In genomic region chr5:69158039-69158438, GRCh38 we compare ENCODE assay signal across 28 cellular contexts.
"Had no signal": no experiment of that assay in that cellular context is flagged by ENCODE, and none has a peak within 500 bp of the region (broad histone marks: within the 10 kb centered on the region; RNA-seq: fewer than 3 reads in every experiment).

No MANE protein-coding gene starts in this region.

- H3K4me1 Mint-ChIP-seq: T-cell had no signal

- DNase-seq: Karpas-422, MM.1S, MV-4-11, NCI-H1092, NCI-H1105, NCI-H1417 treated with DMSO at 0.1 percent for 48 hours, NCI-H1436 treated with DMSO at 0.1 percent for 48 hours, NCI-H1694 treated with DMSO at 0.1 percent for 48 hours, NCI-H187 treated with DMSO at 0.1 percent for 48 hours, NCI-H2081, NCI-H2171 treated with DMSO at 0.1 percent for 48 hours, NCI-H2227 treated with DMSO at 0.1 percent for 48 hours, NCI-H446, NCI-H510A treated with DMSO at 0.1 percent for 48 hours, NCI-H524 treated with DMSO at 0.1 percent for 48 hours, NCI-H69, NCI-H748 treated with DMSO at 0.1 percent for 48 hours, PC-9, SHP77, SIG-M5, SJCRH30, T-cell had no signal

- H3K27me3 Mint-ChIP-seq: T-cell had no signal

- H3K27ac Mint-ChIP-seq: T-cell had no signal

- H3K27ac ChIP-seq: KMS-11, PC-9, RWPE1, SJCRH30, SK-N-MC had no signal

- H3K4me1 ChIP-seq: SJCRH30 had no signal

- H3K36me3 Mint-ChIP-seq: T-cell had no signal

- H3K9me3 ChIP-seq: SJCRH30 had no signal

- H3K36me3 ChIP-seq: SJCRH30 had no signal

- H3K4me3 ChIP-seq: PC-9, SJCRH30, SK-N-MC had no signal

- ATAC-seq: Panc1, Right ventricle myocardium inferior, SK-N-SH treated with all-trans-retinoic acid at 6 μM for 48 hours, T-cell had no signal

- H3K9me3 Mint-ChIP-seq: T-cell had no signal

- H3K4me3 Mint-ChIP-seq: T-cell had no signal
